Comparison of ENCODE assay signal across 8 cellular contexts in the genomic region with DNA sequence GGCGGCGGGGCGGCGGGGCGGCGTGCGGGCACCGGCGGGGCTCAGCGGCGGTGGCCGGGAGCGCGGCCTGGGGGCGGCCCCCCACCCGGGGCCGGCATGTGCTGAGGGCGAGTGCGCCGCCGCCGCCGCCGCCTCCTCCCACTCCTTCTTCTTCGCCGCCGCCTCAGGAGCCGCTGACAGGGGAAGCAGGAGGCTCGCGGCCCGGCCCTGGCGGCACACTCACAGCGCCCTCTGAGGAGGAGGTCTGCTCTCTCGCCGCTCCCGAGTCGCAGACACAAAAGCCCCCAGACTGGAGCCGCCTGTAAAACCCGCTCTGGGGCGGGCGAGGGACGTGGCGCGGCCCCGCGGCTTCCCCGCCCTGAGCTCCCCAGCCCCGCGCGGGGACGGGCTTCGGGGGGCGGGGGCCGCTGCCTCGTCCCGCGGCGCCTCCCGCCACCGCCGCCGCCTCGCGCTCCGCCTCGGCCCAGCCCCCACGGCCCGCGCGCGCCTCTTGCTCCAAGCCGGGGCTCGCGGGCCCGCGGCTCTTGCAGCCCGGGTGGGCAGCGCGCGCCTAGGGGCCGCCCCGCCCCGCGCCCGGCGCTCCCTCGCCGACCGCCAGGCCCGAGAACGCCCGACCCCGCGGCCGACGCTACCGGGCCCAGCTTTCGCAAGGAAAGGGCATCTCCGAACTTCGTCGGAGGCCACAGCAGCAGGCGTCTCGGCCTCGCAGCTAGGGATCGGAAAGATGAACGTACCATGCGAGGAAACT. TPM values are rescaled to one million over a fixed set of nuclear protein-coding genes. Genes with fewer than 3 reads are reported as not detected.
DNase-seq lines count a peak whose midpoint lies in the region; ATAC-seq and TF ChIP-seq lines count a peak whose summit lies in the region.

A gene with protein sequence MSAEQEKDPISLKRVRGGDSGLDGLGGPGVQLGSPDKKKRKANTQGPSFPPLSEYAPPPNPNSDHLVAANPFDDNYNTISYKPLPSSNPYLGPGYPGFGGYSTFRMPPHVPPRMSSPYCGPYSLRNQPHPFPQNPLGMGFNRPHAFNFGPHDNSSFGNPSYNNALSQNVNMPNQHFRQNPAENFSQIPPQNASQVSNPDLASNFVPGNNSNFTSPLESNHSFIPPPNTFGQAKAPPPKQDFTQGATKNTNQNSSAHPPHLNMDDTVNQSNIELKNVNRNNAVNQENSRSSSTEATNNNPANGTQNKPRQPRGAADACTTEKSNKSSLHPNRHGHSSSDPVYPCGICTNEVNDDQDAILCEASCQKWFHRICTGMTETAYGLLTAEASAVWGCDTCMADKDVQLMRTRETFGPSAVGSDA (minus strand): TSS at position 276 of the 748 bp plus-strand sequence. CDS start 462 bp downstream, outside the sequence.

- POLR2A ChIA-PET in IMR-90 (lab: Charles Lee; ENCODE audit: unreplicated experiment), result no interaction called here

- peaks cover 10% of the 10 kb centered on the region for H3F3A ChIP-seq in smooth muscle cell (ENCODE audit: low read depth)

- H3K4ac ChIP-seq in IMR-90 (ENCODE audit: low read depth, low read length), result peak within 1 kb of the TSS; percentile 61

- peaks cover 3% of the 10 kb centered on the region; the same call in 1 of the 2 replicates for H3K36me3 ChIP-seq in IMR-90 (ENCODE audit: control insufficient read depth, insufficient read depth, low read length)
- H3K36me3 ChIP-seq in smooth muscle cell (ENCODE audit: low read depth), result no peaks in the 10 kb centered on the region

- H4K5ac ChIP-seq in IMR-90 (ENCODE audit: low read depth, low read length), result peak within 1 kb of the TSS; percentile 61

- peak within 1 kb of the TSS; percentile 66; the same call in 1 of the 2 replicates for H2AK5ac ChIP-seq in IMR-90 (ENCODE audit: low read depth, low read length)

- H2BK15ac ChIP-seq in IMR-90 (ENCODE audit: low read depth, low read length), result no peak within 1 kb of the TSS

- H3K9me1 ChIP-seq in IMR-90 (ENCODE audit: insufficient read depth, low read length), result no peaks in the 10 kb centered on the region

- dilution Hi-C loops in IMR-90 (cut with HindIII; ENCODE audit: low sequenced_read_pairs, unreplicated experiment), result no loop called here

- TF ChIP-seq RAD21 in IMR-90 (IDR thresholded peaks at IDR 0.05; ENCODE audit: low read length), result no peak

- H3K27me3 ChIP-seq in IMR-90 (ENCODE audit: control insufficient read depth, insufficient read depth, low read length), result no peaks in the 10 kb centered on the region
- H3K27me3 ChIP-seq in smooth muscle cell (ENCODE audit: low read depth), result no peaks in the 10 kb centered on the region

- H3K9ac ChIP-seq in IMR-90 (ENCODE audit: low read depth, low read length), result peak within 1 kb of the TSS; percentile 94
- peak within 1 kb of the TSS; percentile 92 for H3K9ac ChIP-seq in smooth muscle cell (ENCODE audit: low read depth)

- ATAC-seq in GM18909 (IDR thresholded peaks at IDR 0.05; ENCODE audit: poor library complexity, unreplicated experiment) (peak; percentile 76), IMR-90 (ENCODE audit: low read depth) (peak; percentile 82), HG02571 (IDR thresholded peaks at IDR 0.05; ENCODE audit: unreplicated experiment) (no peak)

- CTCF ChIA-PET in IMR-90 (lab: Yijun Ruan, JAX), result no interaction called here

- H3K4me3 ChIP-seq in AG10803 (ENCODE audit: low read length) (peak within 1 kb of the TSS; percentile 75), IMR-90 (ENCODE audit: insufficient read depth, low read depth, low read length) (peak within 1 kb of the TSS; percentile 75), smooth muscle cell (peak within 1 kb of the TSS; percentile 87)

- no TSS peak for BruUV-seq in IMR-90 (replicated peaks; lab: Mats Ljungman, UMichigan)

- peak within 1 kb of the TSS; percentile 70 for H3K27ac ChIP-seq in IMR-90 (ENCODE audit: insufficient read depth, low read length)
- peak within 1 kb of the TSS; percentile 81 for H3K27ac ChIP-seq in smooth muscle cell (ENCODE audit: low read depth)

- H2BK120ac ChIP-seq in IMR-90 (ENCODE audit: low read depth, low read length), result peak within 1 kb of the TSS; percentile 68

- peak within 1 kb of the TSS; percentile 53 for H4K91ac ChIP-seq in IMR-90 (ENCODE audit: insufficient read depth, low read depth, low read length)

- H2AK9ac ChIP-seq in IMR-90 (replicated peaks; ENCODE audit: low read depth, low read length, poor library complexity), result peak within 1 kb of the TSS; percentile 82

- peak within 1 kb of the TSS; percentile 90 for H2AFZ ChIP-seq in IMR-90 (replicated peaks; ENCODE audit: low read length, poor library complexity)
- H2AFZ ChIP-seq in smooth muscle cell (ENCODE audit: low read depth), result peak within 1 kb of the TSS; percentile 95

- peak within 1 kb of the TSS; percentile 27 for H2BK5ac ChIP-seq in IMR-90 (ENCODE audit: low read depth, low read length, poor library complexity, severe bottlenecking)

- WGBS in IMR-90 (ENCODE audit: extremely low coverage in 2 of 2, insufficient read length in 1 of 2), 2 experiments, result 1% methylated on average over 45 of the region's 107 CpGs; no CpG with 5 or more reads in 1 of the 2 experiments
- under 1% methylated on average over 49 of the region's 107 CpGs for WGBS in smooth muscle cell (ENCODE audit: low lambda C conversion rate)

- in situ Hi-C loops in IMR-90 (cut with MboI; ENCODE audit: low sequenced_read_pairs), result no loop called here

- H3K18ac ChIP-seq in IMR-90 (ENCODE audit: low read depth, low read length), result peak within 1 kb of the TSS; percentile 75; the same call in 1 of the 2 replicates

- 0 out of 2 replicates have a peak, but pooled peaks cover 7% of the 10 kb centered on the region for H4K20me1 ChIP-seq in IMR-90 (ENCODE audit: insufficient read depth, low read length)
- H4K20me1 ChIP-seq in smooth muscle cell (ENCODE audit: low read depth), result peaks cover 29% of the 10 kb centered on the region

- TF ChIP-seq CTCF in AG10803 (conservative IDR thresholded peaks at IDR 0.05; ENCODE audit: low read length), result no peak
- no peak for TF ChIP-seq CTCF in IMR-90 (conservative IDR thresholded peaks at IDR 0.05; ENCODE audit: low read depth, low read length)
- TF ChIP-seq CTCF in smooth muscle cell (IDR thresholded peaks at IDR 0.05; ENCODE audit: borderline replicate concordance, insufficient read depth, poor library complexity, severe bottlenecking), result no peak

- intact Hi-C loops in IMR-90 (cut with micrococcal nuclease), result no loop called here

- H3K9me3 ChIP-seq in IMR-90 (ENCODE audit: control insufficient read depth, insufficient read depth, low read length), result no peaks in the 10 kb centered on the region
- H3K9me3 ChIP-seq in smooth muscle cell (replicated peaks; ENCODE audit: low read depth), result no peaks in the 10 kb centered on the region

- H3K56ac ChIP-seq in IMR-90 (ENCODE audit: extremely low read depth, insufficient read depth, low read length), result peak within 1 kb of the TSS; percentile 33; the same call in 1 of the 2 replicates

- H3K4me1 ChIP-seq in IMR-90 (ENCODE audit: control insufficient read depth, insufficient read depth, low read length) (peaks cover 3% of the 10 kb centered on the region; the same call in 1 of the 2 replicates), smooth muscle cell (ENCODE audit: low read depth) (peaks cover 5% of the 10 kb centered on the region)

- H3K4me2 ChIP-seq in IMR-90 (ENCODE audit: low read depth, low read length) (peak within 1 kb of the TSS; percentile 96), smooth muscle cell (peak within 1 kb of the TSS; percentile 94)

- peak within 1 kb of the TSS; percentile 83 for H3K14ac ChIP-seq in IMR-90 (replicated peaks; ENCODE audit: low read depth, low read length)

- peak; percentile 63 for DNase-seq in AG10803 (ENCODE audit: low read depth)
- peak; percentile 62 for DNase-seq in IMR-90
- peak; percentile 48 for DNase-seq in T1000 (lab: John Stamatoyannopoulos, UW)
- DNase-seq in central memory CD4-positive, alpha-beta T cell, result peak; percentile 6
- peak; percentile 89 for DNase-seq in islet precursor cell
- peak; percentile 58 for DNase-seq in smooth muscle cell (lab: John Stamatoyannopoulos, UW; ENCODE audit: unreplicated experiment)

- TF ChIP-seq POLR2A in IMR-90 (IDR thresholded peaks at IDR 0.05; ENCODE audit: low read depth, low read length), result 0 out of 2 replicates have a peak, but pooled peaks have one; percentile 44

- H3K23ac ChIP-seq in IMR-90 (ENCODE audit: low read depth, low read length), result peak within 1 kb of the TSS; percentile 84

- peak within 1 kb of the TSS; percentile 73 to 78 for H4K8ac ChIP-seq in IMR-90 (ENCODE audit: low read depth in 2 of 2, low read length in 2 of 2)

- H3K79me1 ChIP-seq in IMR-90 (ENCODE audit: low read depth in 1 of 2, low read length in 2 of 2), result peaks cover 5 to 25% of the 10 kb centered on the region in 2 experiments; a peak in 3 of 4 replicates

- H3K79me2 ChIP-seq in smooth muscle cell (ENCODE audit: low read depth), result peaks cover 27% of the 10 kb centered on the region

- 0 out of 2 replicates have a peak within 1 kb of the TSS, but pooled peaks have one; percentile 14 for H2BK20ac ChIP-seq in IMR-90 (ENCODE audit: low read depth, low read length)

TF ChIP-seq in IMR-90, 13 proteins besides CTCF, POLR2A, EP300 and RAD21 (continues in another document):
- no peak for TF ChIP-seq BHLHE40 (IDR thresholded peaks at IDR 0.05; ENCODE audit: low read depth, low read length)
- no peak for TF ChIP-seq FOS (IDR thresholded peaks at IDR 0.05; ENCODE audit: low read depth, low read length)
- TF ChIP-seq, protein P1, sequence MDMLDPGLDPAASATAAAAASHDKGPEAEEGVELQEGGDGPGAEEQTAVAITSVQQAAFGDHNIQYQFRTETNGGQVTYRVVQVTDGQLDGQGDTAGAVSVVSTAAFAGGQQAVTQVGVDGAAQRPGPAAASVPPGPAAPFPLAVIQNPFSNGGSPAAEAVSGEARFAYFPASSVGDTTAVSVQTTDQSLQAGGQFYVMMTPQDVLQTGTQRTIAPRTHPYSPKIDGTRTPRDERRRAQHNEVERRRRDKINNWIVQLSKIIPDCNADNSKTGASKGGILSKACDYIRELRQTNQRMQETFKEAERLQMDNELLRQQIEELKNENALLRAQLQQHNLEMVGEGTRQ (IDR thresholded peaks at IDR 0.05; ENCODE audit: low read depth, low read length), result no peak
- no peak for TF ChIP-seq NFE2L2 (IDR thresholded peaks at IDR 0.05; ENCODE audit: low read depth, low read length)
- TF ChIP-seq CEBPB (IDR thresholded peaks at IDR 0.05; ENCODE audit: low read depth, low read length), result peak; percentile 46
- no peak for TF ChIP-seq CHD1 (IDR thresholded peaks at IDR 0.05; ENCODE audit: low read depth, low read length)
- TF ChIP-seq MXI1 (IDR thresholded peaks at IDR 0.05; ENCODE audit: borderline replicate concordance, low read depth, low read length), result no peak; the same call in 1 of the 2 replicates

RNA-seq across cellular contexts. Expression of the gene that starts here (rescaled TPM):
- total RNA-seq in IMR-90 (2012; rRNA removed) (6.6 and 10.0 TPM in 2 replicates), smooth muscle cell (16.0 and 19.6 TPM in 2 replicates)
- polyA plus RNA-seq in IMR-90 (2012; rRNA removed) (2.6 and 3.0 TPM in 2 replicates), smooth muscle cell (2.2 and 3.6 TPM in 2 replicates)
- 0.59 and 0.74 TPM in 2 replicates for polyA plus RNA-seq in IMR-90 (2012; cell fraction: cytosol; rRNA removed)
- polyA plus RNA-seq in IMR-90 (2012; cell fraction: nucleus; rRNA removed; ENCODE audit: low replicate concordance), result 0.44 and 5.0 TPM in 2 replicates

Comparison
In these comparisons a context has a peak if more than half of its experiments do, and no peak if none do; other contexts are left out.
1. DNase-seq: peak in every context shown above with its lines; median percentile 89 in islet precursor cell; 63 in AG10803; 62 in IMR-90; 58 in smooth muscle cell; 48 in T1000; 6 in central memory CD4-positive, alpha-beta T cell.